28 cellular contexts compared by ENCODE assay signal in genomic region chr16:79823644-79824043, GRCh38.
"Had no signal": no experiment of that assay in that cellular context is flagged by ENCODE, and none has a peak within 500 bp of the region (broad histone marks: within the 10 kb centered on the region; RNA-seq: fewer than 3 reads in every experiment).

No MANE protein-coding gene starts in this region.

- H3K27me3 ChIP-seq: gastroesophageal sphincter, heart left ventricle, hepatocyte, left lung, sigmoid colon, tibial nerve, upper lobe of left lung, uterus had no signal

- H3K4me3 ChIP-seq: dorsolateral prefrontal cortex, gastroesophageal sphincter, heart left ventricle, hepatocyte, left lung, mucosa of descending colon, psoas muscle, sigmoid colon, skin epidermis, thoracic aorta, tibial nerve, upper lobe of left lung, uterus had no signal

- ATAC-seq: gastroesophageal sphincter; left cardiac atrium; left lung; mucosa of descending colon; naive thymus-derived CD8-positive, alpha-beta T cell; psoas muscle; right cardiac atrium; stimulated activated naive B cell treated with anti-CD40 and anti-IgM and Interleukin-4, amounts not matched to agents 10 μg/mL and 1 μg/mL and 100 μg/mL, for 72 hours had no signal

- H3K27ac Mint-ChIP-seq: mesothelial cell of epicardium; naive thymus-derived CD8-positive, alpha-beta T cell; nephron progenitor cell; stimulated activated naive B cell treated with anti-CD40 and anti-IgM and Interleukin-4, amounts not matched to agents 10 μg/mL and 1 μg/mL and 100 μg/mL, for 72 hours; stimulated activated naive CD8-positive, alpha-beta T cell treated with anti-CD3 and anti-CD28 coated beads, Interleukin-15, Interleukin-2, amounts not matched to agents 100 ng/mL and 50 ng/mL, for 24 hours had no signal

- H3K27me3 Mint-ChIP-seq: naive thymus-derived CD8-positive, alpha-beta T cell; stimulated activated naive B cell treated with anti-CD40 and anti-IgM and Interleukin-4, amounts not matched to agents 10 μg/mL and 1 μg/mL and 100 μg/mL, for 72 hours; stimulated activated naive CD8-positive, alpha-beta T cell treated with anti-CD3 and anti-CD28 coated beads, Interleukin-15, Interleukin-2, amounts not matched to agents 100 ng/mL and 50 ng/mL, for 24 hours had no signal

- H3K36me3 ChIP-seq: gastroesophageal sphincter, heart left ventricle, left lung, sigmoid colon, thoracic aorta, tibial nerve, upper lobe of left lung, uterus had no signal

- H3K4me3 Mint-ChIP-seq: mesothelial cell of epicardium; naive thymus-derived CD8-positive, alpha-beta T cell; nephron progenitor cell; stimulated activated naive B cell treated with anti-CD40 and anti-IgM and Interleukin-4, amounts not matched to agents 10 μg/mL and 1 μg/mL and 100 μg/mL, for 72 hours; stimulated activated naive CD8-positive, alpha-beta T cell treated with anti-CD3 and anti-CD28 coated beads, Interleukin-15, Interleukin-2, amounts not matched to agents 100 ng/mL and 50 ng/mL, for 24 hours had no signal

- H3K9me3 ChIP-seq: gastroesophageal sphincter, heart left ventricle, left lung, mucosa of descending colon, sigmoid colon, thoracic aorta, tibial nerve, upper lobe of left lung, uterus had no signal

- H3K36me3 Mint-ChIP-seq: mesothelial cell of epicardium; naive thymus-derived CD8-positive, alpha-beta T cell; stimulated activated naive B cell treated with anti-CD40 and anti-IgM and Interleukin-4, amounts not matched to agents 10 μg/mL and 1 μg/mL and 100 μg/mL, for 72 hours had no signal

- DNase-seq: cerebellar nuclear complex; dorsolateral prefrontal cortex; effector CD4-positive, alpha-beta T cell; erythroblast; heart left ventricle; kidney; left cardiac atrium; left lung; mesenchymal stem cell; mucosa of descending colon; naive thymus-derived CD8-positive, alpha-beta T cell; nephron progenitor cell; nucleus accumbens; psoas muscle; right cardiac atrium; sigmoid colon; stimulated activated CD4-positive, alpha-beta T cell treated with anti-CD3 and anti-CD28 coated beads, Interleukin-15, amount 100 ng/mL, for 24 hours; stimulated activated CD4-positive, alpha-beta T cell treated with anti-CD3 and anti-CD28 coated beads, Interleukin-2, amount 100 ng/mL, for 48 hours; stimulated activated naive B cell treated with anti-CD40 and anti-IgM and Interleukin-4, amounts not matched to agents 10 μg/mL and 1 μg/mL and 100 μg/mL, for 72 hours; upper lobe of left lung; uterus had no signal

- H3K4me1 ChIP-seq: gastroesophageal sphincter, heart left ventricle, left lung, psoas muscle, sigmoid colon, tibial nerve, upper lobe of left lung, uterus had no signal

- H3K9me3 Mint-ChIP-seq: mesothelial cell of epicardium; naive thymus-derived CD8-positive, alpha-beta T cell; nephron progenitor cell; stimulated activated naive B cell treated with anti-CD40 and anti-IgM and Interleukin-4, amounts not matched to agents 10 μg/mL and 1 μg/mL and 100 μg/mL, for 72 hours; stimulated activated naive CD8-positive, alpha-beta T cell treated with anti-CD3 and anti-CD28 coated beads, Interleukin-15, Interleukin-2, amounts not matched to agents 100 ng/mL and 50 ng/mL, for 24 hours had no signal

- H3K27ac ChIP-seq: dorsolateral prefrontal cortex, gastroesophageal sphincter, heart left ventricle, hepatocyte, left lung, psoas muscle, sigmoid colon, thoracic aorta, tibial nerve, upper lobe of left lung, uterus had no signal

- H2AFZ ChIP-seq: hepatocyte had no signal

- H3K79me2 ChIP-seq: hepatocyte had no signal

- H3K4me2 ChIP-seq: hepatocyte had no signal

- H3K4me1 Mint-ChIP-seq: mesothelial cell of epicardium; naive thymus-derived CD8-positive, alpha-beta T cell; nephron progenitor cell; stimulated activated naive B cell treated with anti-CD40 and anti-IgM and Interleukin-4, amounts not matched to agents 10 μg/mL and 1 μg/mL and 100 μg/mL, for 72 hours had no signal
